3 cellular contexts compared by ENCODE assay signal in the genomic region with DNA sequence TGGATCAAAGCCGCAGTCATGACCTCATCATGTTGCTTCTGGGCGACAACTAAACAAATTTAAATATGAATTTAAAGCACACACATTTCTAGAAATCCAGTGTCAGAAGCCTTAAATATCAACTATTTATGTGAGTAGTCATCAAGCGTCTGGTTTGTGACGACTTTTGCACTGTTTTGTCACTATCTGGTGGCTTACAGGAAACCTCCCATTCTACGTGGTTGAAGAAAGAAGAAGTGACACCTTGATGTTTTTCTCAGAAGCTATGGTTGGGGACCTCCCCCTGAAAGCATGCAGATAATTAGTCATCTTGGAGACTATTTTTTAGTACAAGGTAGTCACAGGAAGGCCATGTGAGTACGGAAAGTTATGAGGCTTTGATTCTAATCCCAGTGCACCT.
TF ChIP-seq lines count a peak whose summit lies in the region.

No MANE protein-coding gene starts in this region.

TF ChIP-seq in HEK293, 187 proteins besides CTCF, POLR2A, EP300 and RAD21:
- no peak for TF ChIP-seq ZNF658 (tag by site-specific recombination; IDR thresholded peaks at IDR 0.05)
- 0 out of 2 replicates have a peak, but pooled peaks have one; percentile 35 for TF ChIP-seq ZNF660 (tag by site-specific recombination; IDR thresholded peaks at IDR 0.05)
- TF ChIP-seq ZNF777 (tag by site-specific recombination; IDR thresholded peaks at IDR 0.05; ENCODE audit: borderline replicate concordance) = no peak
TF ChIP-seq in HEK293: peak in this region for 1.

TF ChIP-seq in K562, 482 proteins besides CTCF, POLR2A, EP300 and RAD21 (continues in another document):
- no peak for TF ChIP-seq EP400 (IDR thresholded peaks at IDR 0.05)
- TF ChIP-seq YBX1 (IDR thresholded peaks at IDR 0.05) = no peak
- no peak for TF ChIP-seq ZNF77 (CRISPR knock-in tag; IDR thresholded peaks at IDR 0.05)
- no peak for TF ChIP-seq HNRNPLL (IDR thresholded peaks at IDR 0.05; ENCODE audit: low read depth, low read length, poor library complexity, severe bottlenecking)
- TF ChIP-seq, protein P1, sequence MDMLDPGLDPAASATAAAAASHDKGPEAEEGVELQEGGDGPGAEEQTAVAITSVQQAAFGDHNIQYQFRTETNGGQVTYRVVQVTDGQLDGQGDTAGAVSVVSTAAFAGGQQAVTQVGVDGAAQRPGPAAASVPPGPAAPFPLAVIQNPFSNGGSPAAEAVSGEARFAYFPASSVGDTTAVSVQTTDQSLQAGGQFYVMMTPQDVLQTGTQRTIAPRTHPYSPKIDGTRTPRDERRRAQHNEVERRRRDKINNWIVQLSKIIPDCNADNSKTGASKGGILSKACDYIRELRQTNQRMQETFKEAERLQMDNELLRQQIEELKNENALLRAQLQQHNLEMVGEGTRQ (CRISPR knock-in tag; IDR thresholded peaks at IDR 0.05) = no peak
- no peak for TF ChIP-seq CREBBP (IDR thresholded peaks at IDR 0.05; ENCODE audit: low read depth, low read length)
- TF ChIP-seq LEF1 (IDR thresholded peaks at IDR 0.05) = peak; percentile 44; the same call in 1 of the 2 replicates
- no peak for TF ChIP-seq SAFB2 (IDR thresholded peaks at IDR 0.05; ENCODE audit: borderline replicate concordance, low read depth, low read length, severe bottlenecking)
- no peak for TF ChIP-seq ZFPM2 (CRISPR knock-in tag; IDR thresholded peaks at IDR 0.05)
- no peak for TF ChIP-seq XRCC5 (IDR thresholded peaks at IDR 0.05; ENCODE audit: low read depth, low read length)
- no peak for TF ChIP-seq SIX5 (IDR thresholded peaks at IDR 0.05; ENCODE audit: borderline replicate concordance in 1 of 2, insufficient read depth in 1 of 2, low read depth in 1 of 2, low read length in 2 of 2)
- TF ChIP-seq, protein P2, sequence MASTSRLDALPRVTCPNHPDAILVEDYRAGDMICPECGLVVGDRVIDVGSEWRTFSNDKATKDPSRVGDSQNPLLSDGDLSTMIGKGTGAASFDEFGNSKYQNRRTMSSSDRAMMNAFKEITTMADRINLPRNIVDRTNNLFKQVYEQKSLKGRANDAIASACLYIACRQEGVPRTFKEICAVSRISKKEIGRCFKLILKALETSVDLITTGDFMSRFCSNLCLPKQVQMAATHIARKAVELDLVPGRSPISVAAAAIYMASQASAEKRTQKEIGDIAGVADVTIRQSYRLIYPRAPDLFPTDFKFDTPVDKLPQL (IDR thresholded peaks at IDR 0.05; ENCODE audit: extremely low read depth, insufficient read length) = no peak
- TF ChIP-seq HOXB6 (CRISPR knock-in tag; IDR thresholded peaks at IDR 0.05; ENCODE audit: borderline replicate concordance) = no peak
- TF ChIP-seq SRSF1 (IDR thresholded peaks at IDR 0.05; ENCODE audit: low read depth, low read length) = no peak
- TF ChIP-seq, protein P3, sequence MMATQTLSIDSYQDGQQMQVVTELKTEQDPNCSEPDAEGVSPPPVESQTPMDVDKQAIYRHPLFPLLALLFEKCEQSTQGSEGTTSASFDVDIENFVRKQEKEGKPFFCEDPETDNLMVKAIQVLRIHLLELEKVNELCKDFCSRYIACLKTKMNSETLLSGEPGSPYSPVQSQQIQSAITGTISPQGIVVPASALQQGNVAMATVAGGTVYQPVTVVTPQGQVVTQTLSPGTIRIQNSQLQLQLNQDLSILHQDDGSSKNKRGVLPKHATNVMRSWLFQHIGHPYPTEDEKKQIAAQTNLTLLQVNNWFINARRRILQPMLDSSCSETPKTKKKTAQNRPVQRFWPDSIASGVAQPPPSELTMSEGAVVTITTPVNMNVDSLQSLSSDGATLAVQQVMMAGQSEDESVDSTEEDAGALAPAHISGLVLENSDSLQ (IDR thresholded peaks at IDR 0.05) = peak; percentile 57
- no peak for TF ChIP-seq SMAD2 (IDR thresholded peaks at IDR 0.05; ENCODE audit: low read depth, low read length)
- TF ChIP-seq, protein P4, sequence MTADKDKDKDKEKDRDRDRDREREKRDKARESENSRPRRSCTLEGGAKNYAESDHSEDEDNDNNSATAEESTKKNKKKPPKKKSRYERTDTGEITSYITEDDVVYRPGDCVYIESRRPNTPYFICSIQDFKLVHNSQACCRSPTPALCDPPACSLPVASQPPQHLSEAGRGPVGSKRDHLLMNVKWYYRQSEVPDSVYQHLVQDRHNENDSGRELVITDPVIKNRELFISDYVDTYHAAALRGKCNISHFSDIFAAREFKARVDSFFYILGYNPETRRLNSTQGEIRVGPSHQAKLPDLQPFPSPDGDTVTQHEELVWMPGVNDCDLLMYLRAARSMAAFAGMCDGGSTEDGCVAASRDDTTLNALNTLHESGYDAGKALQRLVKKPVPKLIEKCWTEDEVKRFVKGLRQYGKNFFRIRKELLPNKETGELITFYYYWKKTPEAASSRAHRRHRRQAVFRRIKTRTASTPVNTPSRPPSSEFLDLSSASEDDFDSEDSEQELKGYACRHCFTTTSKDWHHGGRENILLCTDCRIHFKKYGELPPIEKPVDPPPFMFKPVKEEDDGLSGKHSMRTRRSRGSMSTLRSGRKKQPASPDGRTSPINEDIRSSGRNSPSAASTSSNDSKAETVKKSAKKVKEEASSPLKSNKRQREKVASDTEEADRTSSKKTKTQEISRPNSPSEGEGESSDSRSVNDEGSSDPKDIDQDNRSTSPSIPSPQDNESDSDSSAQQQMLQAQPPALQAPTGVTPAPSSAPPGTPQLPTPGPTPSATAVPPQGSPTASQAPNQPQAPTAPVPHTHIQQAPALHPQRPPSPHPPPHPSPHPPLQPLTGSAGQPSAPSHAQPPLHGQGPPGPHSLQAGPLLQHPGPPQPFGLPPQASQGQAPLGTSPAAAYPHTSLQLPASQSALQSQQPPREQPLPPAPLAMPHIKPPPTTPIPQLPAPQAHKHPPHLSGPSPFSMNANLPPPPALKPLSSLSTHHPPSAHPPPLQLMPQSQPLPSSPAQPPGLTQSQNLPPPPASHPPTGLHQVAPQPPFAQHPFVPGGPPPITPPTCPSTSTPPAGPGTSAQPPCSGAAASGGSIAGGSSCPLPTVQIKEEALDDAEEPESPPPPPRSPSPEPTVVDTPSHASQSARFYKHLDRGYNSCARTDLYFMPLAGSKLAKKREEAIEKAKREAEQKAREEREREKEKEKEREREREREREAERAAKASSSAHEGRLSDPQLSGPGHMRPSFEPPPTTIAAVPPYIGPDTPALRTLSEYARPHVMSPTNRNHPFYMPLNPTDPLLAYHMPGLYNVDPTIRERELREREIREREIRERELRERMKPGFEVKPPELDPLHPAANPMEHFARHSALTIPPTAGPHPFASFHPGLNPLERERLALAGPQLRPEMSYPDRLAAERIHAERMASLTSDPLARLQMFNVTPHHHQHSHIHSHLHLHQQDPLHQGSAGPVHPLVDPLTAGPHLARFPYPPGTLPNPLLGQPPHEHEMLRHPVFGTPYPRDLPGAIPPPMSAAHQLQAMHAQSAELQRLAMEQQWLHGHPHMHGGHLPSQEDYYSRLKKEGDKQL (CRISPR knock-in tag; IDR thresholded peaks at IDR 0.05; ENCODE audit: borderline replicate concordance) = no peak
- no peak for TF ChIP-seq SAP30 (IDR thresholded peaks at IDR 0.05; ENCODE audit: borderline replicate concordance, insufficient read depth, low read depth, low read length, poor library complexity, severe bottlenecking)

TF ChIP-seq in GM23338, 12 proteins besides CTCF, POLR2A, EP300 and RAD21:
- TF ChIP-seq CREB1 (CRISPR knock-in tag; IDR thresholded peaks at IDR 0.05; ENCODE audit: low read depth) = no peak
- no peak for TF ChIP-seq JUNB (IDR thresholded peaks at IDR 0.05; ENCODE audit: unreplicated experiment)
- TF ChIP-seq NANOG (IDR thresholded peaks at IDR 0.05; ENCODE audit: borderline replicate concordance) = no peak
- TF ChIP-seq ZNF331 (CRISPR knock-in tag; IDR thresholded peaks at IDR 0.05; ENCODE audit: low read depth) = no peak
- TF ChIP-seq POLR2AphosphoS5 (IDR thresholded peaks at IDR 0.05; ENCODE audit: low read depth) = no peak
- TF ChIP-seq EZH2phosphoT487 (IDR thresholded peaks at IDR 0.05; ENCODE audit: unreplicated experiment) = no peak
- TF ChIP-seq, protein P5, sequence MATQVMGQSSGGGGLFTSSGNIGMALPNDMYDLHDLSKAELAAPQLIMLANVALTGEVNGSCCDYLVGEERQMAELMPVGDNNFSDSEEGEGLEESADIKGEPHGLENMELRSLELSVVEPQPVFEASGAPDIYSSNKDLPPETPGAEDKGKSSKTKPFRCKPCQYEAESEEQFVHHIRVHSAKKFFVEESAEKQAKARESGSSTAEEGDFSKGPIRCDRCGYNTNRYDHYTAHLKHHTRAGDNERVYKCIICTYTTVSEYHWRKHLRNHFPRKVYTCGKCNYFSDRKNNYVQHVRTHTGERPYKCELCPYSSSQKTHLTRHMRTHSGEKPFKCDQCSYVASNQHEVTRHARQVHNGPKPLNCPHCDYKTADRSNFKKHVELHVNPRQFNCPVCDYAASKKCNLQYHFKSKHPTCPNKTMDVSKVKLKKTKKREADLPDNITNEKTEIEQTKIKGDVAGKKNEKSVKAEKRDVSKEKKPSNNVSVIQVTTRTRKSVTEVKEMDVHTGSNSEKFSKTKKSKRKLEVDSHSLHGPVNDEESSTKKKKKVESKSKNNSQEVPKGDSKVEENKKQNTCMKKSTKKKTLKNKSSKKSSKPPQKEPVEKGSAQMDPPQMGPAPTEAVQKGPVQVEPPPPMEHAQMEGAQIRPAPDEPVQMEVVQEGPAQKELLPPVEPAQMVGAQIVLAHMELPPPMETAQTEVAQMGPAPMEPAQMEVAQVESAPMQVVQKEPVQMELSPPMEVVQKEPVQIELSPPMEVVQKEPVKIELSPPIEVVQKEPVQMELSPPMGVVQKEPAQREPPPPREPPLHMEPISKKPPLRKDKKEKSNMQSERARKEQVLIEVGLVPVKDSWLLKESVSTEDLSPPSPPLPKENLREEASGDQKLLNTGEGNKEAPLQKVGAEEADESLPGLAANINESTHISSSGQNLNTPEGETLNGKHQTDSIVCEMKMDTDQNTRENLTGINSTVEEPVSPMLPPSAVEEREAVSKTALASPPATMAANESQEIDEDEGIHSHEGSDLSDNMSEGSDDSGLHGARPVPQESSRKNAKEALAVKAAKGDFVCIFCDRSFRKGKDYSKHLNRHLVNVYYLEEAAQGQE (IDR thresholded peaks at IDR 0.05; ENCODE audit: unreplicated experiment) = no peak
- no peak for TF ChIP-seq STAT1 (IDR thresholded peaks at IDR 0.05; ENCODE audit: unreplicated experiment)
- TF ChIP-seq, protein P6, sequence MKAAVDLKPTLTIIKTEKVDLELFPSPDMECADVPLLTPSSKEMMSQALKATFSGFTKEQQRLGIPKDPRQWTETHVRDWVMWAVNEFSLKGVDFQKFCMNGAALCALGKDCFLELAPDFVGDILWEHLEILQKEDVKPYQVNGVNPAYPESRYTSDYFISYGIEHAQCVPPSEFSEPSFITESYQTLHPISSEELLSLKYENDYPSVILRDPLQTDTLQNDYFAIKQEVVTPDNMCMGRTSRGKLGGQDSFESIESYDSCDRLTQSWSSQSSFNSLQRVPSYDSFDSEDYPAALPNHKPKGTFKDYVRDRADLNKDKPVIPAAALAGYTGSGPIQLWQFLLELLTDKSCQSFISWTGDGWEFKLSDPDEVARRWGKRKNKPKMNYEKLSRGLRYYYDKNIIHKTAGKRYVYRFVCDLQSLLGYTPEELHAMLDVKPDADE (IDR thresholded peaks at IDR 0.05) = no peak
- TF ChIP-seq ZNF114 (CRISPR knock-in tag; IDR thresholded peaks at IDR 0.05) = no peak
- TF ChIP-seq, protein P7, sequence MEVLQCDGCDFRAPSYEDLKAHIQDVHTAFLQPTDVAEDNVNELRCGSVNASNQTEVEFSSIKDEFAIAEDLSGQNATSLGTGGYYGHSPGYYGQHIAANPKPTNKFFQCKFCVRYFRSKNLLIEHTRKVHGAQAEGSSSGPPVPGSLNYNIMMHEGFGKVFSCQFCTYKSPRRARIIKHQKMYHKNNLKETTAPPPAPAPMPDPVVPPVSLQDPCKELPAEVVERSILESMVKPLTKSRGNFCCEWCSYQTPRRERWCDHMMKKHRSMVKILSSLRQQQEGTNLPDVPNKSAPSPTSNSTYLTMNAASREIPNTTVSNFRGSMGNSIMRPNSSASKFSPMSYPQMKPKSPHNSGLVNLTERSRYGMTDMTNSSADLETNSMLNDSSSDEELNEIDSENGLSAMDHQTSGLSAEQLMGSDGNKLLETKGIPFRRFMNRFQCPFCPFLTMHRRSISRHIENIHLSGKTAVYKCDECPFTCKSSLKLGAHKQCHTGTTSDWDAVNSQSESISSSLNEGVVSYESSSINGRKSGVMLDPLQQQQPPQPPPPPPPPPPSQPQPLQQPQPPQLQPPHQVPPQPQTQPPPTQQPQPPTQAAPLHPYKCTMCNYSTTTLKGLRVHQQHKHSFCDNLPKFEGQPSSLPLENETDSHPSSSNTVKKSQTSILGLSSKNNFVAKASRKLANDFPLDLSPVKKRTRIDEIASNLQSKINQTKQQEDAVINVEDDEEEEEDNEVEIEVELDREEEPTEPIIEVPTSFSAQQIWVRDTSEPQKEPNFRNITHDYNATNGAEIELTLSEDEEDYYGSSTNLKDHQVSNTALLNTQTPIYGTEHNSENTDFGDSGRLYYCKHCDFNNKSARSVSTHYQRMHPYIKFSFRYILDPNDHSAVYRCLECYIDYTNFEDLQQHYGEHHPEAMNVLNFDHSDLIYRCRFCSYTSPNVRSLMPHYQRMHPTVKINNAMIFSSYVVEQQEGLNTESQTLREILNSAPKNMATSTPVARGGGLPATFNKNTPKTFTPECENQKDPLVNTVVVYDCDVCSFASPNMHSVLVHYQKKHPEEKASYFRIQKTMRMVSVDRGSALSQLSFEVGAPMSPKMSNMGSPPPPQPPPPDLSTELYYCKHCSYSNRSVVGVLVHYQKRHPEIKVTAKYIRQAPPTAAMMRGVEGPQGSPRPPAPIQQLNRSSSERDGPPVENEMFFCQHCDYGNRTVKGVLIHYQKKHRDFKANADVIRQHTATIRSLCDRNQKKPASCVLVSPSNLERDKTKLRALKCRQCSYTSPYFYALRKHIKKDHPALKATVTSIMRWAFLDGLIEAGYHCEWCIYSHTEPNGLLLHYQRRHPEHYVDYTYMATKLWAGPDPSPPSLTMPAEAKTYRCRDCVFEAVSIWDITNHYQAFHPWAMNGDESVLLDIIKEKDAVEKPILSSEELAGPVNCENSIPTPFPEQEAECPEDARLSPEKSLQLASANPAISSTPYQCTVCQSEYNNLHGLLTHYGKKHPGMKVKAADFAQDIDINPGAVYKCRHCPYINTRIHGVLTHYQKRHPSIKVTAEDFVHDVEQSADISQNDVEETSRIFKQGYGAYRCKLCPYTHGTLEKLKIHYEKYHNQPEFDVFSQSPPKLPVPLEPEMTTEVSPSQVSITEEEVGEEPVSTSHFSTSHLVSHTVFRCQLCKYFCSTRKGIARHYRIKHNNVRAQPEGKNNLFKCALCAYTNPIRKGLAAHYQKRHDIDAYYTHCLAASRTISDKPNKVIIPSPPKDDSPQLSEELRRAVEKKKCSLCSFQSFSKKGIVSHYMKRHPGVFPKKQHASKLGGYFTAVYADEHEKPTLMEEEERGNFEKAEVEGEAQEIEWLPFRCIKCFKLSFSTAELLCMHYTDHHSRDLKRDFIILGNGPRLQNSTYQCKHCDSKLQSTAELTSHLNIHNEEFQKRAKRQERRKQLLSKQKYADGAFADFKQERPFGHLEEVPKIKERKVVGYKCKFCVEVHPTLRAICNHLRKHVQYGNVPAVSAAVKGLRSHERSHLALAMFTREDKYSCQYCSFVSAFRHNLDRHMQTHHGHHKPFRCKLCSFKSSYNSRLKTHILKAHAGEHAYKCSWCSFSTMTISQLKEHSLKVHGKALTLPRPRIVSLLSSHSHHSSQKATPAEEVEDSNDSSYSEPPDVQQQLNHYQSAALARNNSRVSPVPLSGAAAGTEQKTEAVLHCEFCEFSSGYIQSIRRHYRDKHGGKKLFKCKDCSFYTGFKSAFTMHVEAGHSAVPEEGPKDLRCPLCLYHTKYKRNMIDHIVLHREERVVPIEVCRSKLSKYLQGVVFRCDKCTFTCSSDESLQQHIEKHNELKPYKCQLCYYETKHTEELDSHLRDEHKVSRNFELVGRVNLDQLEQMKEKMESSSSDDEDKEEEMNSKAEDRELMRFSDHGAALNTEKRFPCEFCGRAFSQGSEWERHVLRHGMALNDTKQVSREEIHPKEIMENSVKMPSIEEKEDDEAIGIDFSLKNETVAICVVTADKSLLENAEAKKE (CRISPR knock-in tag; IDR thresholded peaks at IDR 0.05) = no peak
- no peak for TF ChIP-seq EZH2 (IDR thresholded peaks at IDR 0.05; ENCODE audit: low read depth, unreplicated experiment)
